ENCODE assay signal across 4 cellular contexts in the genomic region with DNA sequence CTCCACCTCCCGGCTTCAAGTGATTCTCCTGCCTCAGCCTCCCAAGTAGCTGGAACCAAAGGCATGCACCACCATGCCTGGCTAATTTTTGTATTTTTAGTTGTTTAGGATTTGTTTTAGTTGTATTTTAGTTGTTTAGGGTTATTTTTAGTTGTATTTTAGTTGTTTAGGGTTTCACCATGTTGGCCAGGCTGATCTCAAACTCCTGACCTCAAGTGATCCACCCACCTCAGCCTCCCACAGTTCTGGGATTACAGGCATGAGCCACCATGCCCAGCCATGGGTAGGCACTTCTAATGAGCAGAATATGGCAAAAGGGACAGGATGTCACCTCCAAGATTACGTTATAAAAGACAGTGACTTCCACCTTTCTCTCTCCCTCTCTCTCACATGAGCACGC. TPM values are rescaled to one million over a fixed set of nuclear protein-coding genes. Genes with fewer than 3 reads are reported as not detected.
"Had no signal": no experiment of that assay in that cellular context is flagged by ENCODE, and none has a peak within 500 bp of the region (broad histone marks: within the 10 kb centered on the region; RNA-seq: fewer than 3 reads in every experiment).

No MANE protein-coding gene starts in this region.

RNA-seq across cellular contexts. Expression of a gene that starts 20.3 kb away (rescaled TPM):
- total RNA-seq: activated B cell treated with CpG ODN at 0.5 μM for 24 hours; activated CD8-positive, alpha-beta T cell treated with anti-CD3 and anti-CD28 coated beads for 36 hours; activated T-helper 17 cell treated with anti-CD3 and anti-CD28 coated beads, Interleukin-2, amount 50 U/mL, for 72 hours; T-helper 2 cell treated with Interferon-gamma antibody and Interleukin-4, amounts not matched to agents 100 ng/mL and 5 ng/mL, for 36 hours had no signal
